1 cellular context compared by ENCODE assay signal in the genomic region with DNA sequence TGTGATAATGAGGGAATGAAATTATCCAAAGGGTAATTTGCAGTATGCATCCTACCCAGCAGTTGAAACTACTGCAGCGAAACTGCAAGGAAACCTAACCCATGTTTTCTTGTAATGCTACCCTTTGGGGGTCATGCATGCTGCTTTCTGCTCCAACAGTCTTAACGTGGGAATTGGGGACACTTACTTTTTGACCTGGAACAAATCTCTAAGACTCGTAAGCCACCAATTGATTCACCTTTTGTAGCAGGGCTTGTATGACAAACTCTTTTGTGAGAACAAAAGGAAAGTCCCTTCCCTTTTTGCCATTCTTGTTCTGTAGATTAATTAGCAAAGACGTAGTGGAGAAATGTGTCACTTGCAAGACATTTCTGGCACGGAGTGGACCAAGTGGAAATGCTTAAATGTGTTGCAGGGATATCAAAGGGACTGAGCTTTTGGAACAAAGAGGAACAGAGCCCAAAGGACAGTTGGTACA.
TF ChIP-seq lines count a peak whose summit lies in the region.

No MANE protein-coding gene starts in this region.

TF ChIP-seq in GM12878, 131 proteins besides CTCF, POLR2A, EP300 and RAD21 (continues in another document):
- TF ChIP-seq BCLAF1 (IDR thresholded peaks at IDR 0.05), result no peak
- TF ChIP-seq SREBF1 (IDR thresholded peaks at IDR 0.05; ENCODE audit: low read length), result no peak
- TF ChIP-seq ZNF217 (IDR thresholded peaks at IDR 0.05), result no peak
- no peak for TF ChIP-seq RCOR1 (conservative IDR thresholded peaks at IDR 0.05; ENCODE audit: low read depth, low read length)
- TF ChIP-seq KDM1A (IDR thresholded peaks at IDR 0.05; ENCODE audit: borderline replicate concordance), result no peak
- peak; percentile 69 for TF ChIP-seq NFIC (IDR thresholded peaks at IDR 0.05; ENCODE audit: low read depth, low read length)
- TF ChIP-seq, protein P1, sequence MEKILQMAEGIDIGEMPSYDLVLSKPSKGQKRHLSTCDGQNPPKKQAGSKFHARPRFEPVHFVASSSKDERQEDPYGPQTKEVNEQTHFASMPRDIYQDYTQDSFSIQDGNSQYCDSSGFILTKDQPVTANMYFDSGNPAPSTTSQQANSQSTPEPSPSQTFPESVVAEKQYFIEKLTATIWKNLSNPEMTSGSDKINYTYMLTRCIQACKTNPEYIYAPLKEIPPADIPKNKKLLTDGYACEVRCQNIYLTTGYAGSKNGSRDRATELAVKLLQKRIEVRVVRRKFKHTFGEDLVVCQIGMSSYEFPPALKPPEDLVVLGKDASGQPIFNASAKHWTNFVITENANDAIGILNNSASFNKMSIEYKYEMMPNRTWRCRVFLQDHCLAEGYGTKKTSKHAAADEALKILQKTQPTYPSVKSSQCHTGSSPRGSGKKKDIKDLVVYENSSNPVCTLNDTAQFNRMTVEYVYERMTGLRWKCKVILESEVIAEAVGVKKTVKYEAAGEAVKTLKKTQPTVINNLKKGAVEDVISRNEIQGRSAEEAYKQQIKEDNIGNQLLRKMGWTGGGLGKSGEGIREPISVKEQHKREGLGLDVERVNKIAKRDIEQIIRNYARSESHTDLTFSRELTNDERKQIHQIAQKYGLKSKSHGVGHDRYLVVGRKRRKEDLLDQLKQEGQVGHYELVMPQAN (conservative IDR thresholded peaks at IDR 0.05), result no peak
- TF ChIP-seq WRNIP1 (IDR thresholded peaks at IDR 0.05; ENCODE audit: borderline replicate concordance, low read depth, low read length), result no peak
- TF ChIP-seq ZBTB40 (IDR thresholded peaks at IDR 0.05; ENCODE audit: borderline replicate concordance), result no peak
- TF ChIP-seq STAT3 (IDR thresholded peaks at IDR 0.05; ENCODE audit: low read depth, low read length), result no peak
- TF ChIP-seq BHLHE40 (IDR thresholded peaks at IDR 0.05; ENCODE audit: borderline replicate concordance in 1 of 2, low read depth in 2 of 2, low read length in 1 of 2), result peak in 1 of 2 experiments; percentile 9; a peak in 1 of 4 replicates
- TF ChIP-seq, protein P2, sequence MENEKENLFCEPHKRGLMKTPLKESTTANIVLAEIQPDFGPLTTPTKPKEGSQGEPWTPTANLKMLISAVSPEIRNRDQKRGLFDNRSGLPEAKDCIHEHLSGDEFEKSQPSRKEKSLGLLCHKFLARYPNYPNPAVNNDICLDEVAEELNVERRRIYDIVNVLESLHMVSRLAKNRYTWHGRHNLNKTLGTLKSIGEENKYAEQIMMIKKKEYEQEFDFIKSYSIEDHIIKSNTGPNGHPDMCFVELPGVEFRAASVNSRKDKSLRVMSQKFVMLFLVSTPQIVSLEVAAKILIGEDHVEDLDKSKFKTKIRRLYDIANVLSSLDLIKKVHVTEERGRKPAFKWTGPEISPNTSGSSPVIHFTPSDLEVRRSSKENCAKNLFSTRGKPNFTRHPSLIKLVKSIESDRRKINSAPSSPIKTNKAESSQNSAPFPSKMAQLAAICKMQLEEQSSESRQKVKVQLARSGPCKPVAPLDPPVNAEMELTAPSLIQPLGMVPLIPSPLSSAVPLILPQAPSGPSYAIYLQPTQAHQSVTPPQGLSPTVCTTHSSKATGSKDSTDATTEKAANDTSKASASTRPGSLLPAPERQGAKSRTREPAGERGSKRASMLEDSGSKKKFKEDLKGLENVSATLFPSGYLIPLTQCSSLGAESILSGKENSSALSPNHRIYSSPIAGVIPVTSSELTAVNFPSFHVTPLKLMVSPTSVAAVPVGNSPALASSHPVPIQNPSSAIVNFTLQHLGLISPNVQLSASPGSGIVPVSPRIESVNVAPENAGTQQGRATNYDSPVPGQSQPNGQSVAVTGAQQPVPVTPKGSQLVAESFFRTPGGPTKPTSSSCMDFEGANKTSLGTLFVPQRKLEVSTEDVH (IDR thresholded peaks at IDR 0.05; ENCODE audit: low read depth, partially characterized antibody), result no peak
- peak; percentile 50 for TF ChIP-seq SMAD1 (IDR thresholded peaks at IDR 0.05; ENCODE audit: low read depth, partially characterized antibody)
- peak; percentile 62; the same call in 1 of the 2 replicates for TF ChIP-seq GATAD2B (conservative IDR thresholded peaks at IDR 0.05; ENCODE audit: low read depth)
- TF ChIP-seq YY1 (IDR thresholded peaks at IDR 0.05; ENCODE audit: low read depth, low read length), result no peak
- TF ChIP-seq POU2F2 (IDR thresholded peaks at IDR 0.05; ENCODE audit: borderline replicate concordance, low read depth, low read length), result no peak
- TF ChIP-seq BCL11A (IDR thresholded peaks at IDR 0.05; ENCODE audit: low read depth, low read length), result peak; percentile 75
- TF ChIP-seq, protein P3, sequence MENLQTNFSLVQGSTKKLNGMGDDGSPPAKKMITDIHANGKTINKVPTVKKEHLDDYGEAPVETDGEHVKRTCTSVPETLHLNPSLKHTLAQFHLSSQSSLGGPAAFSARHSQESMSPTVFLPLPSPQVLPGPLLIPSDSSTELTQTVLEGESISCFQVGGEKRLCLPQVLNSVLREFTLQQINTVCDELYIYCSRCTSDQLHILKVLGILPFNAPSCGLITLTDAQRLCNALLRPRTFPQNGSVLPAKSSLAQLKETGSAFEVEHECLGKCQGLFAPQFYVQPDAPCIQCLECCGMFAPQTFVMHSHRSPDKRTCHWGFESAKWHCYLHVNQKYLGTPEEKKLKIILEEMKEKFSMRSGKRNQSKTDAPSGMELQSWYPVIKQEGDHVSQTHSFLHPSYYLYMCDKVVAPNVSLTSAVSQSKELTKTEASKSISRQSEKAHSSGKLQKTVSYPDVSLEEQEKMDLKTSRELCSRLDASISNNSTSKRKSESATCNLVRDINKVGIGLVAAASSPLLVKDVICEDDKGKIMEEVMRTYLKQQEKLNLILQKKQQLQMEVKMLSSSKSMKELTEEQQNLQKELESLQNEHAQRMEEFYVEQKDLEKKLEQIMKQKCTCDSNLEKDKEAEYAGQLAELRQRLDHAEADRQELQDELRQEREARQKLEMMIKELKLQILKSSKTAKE (IDR thresholded peaks at IDR 0.05; ENCODE audit: low read depth, poor library complexity, severe bottlenecking), result no peak
- TF ChIP-seq NFYA (IDR thresholded peaks at IDR 0.05; ENCODE audit: borderline replicate concordance, low read depth, low read length), result no peak
- no peak for TF ChIP-seq SIN3A (IDR thresholded peaks at IDR 0.05; ENCODE audit: low read depth, low read length)
- TF ChIP-seq, protein P4, sequence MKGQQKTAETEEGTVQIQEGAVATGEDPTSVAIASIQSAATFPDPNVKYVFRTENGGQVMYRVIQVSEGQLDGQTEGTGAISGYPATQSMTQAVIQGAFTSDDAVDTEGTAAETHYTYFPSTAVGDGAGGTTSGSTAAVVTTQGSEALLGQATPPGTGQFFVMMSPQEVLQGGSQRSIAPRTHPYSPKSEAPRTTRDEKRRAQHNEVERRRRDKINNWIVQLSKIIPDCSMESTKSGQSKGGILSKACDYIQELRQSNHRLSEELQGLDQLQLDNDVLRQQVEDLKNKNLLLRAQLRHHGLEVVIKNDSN (IDR thresholded peaks at IDR 0.05; ENCODE audit: borderline replicate concordance, extremely low read length, insufficient read depth, low read depth, low read length), result no peak
- no peak; the same call in 1 of the 2 replicates for TF ChIP-seq PML (IDR thresholded peaks at IDR 0.05; ENCODE audit: low read length)
- no peak for TF ChIP-seq PAX8 (IDR thresholded peaks at IDR 0.05)
- TF ChIP-seq IRF4 (IDR thresholded peaks at IDR 0.05; ENCODE audit: low read depth, low read length), result no peak; the same call in 1 of the 2 replicates
- TF ChIP-seq PAX5 (IDR thresholded peaks at IDR 0.05; ENCODE audit: borderline replicate concordance, low read depth, low read length), result peak; percentile 77
- TF ChIP-seq TAF1 (IDR thresholded peaks at IDR 0.05; ENCODE audit: borderline replicate concordance, low read depth, low read length), result no peak
- TF ChIP-seq KLF5 (IDR thresholded peaks at IDR 0.05; ENCODE audit: partially characterized antibody), result no peak
- TF ChIP-seq POLR2AphosphoS5 (IDR thresholded peaks at IDR 0.05; ENCODE audit: low read length), result peak; percentile 74
- no peak for TF ChIP-seq SMARCA5 (IDR thresholded peaks at IDR 0.05)
- TF ChIP-seq MYB (IDR thresholded peaks at IDR 0.05; ENCODE audit: borderline replicate concordance, low read depth, low read length), result no peak
- TF ChIP-seq ZNF622 (IDR thresholded peaks at IDR 0.05), result no peak
- TF ChIP-seq BRCA1 (IDR thresholded peaks at IDR 0.05; ENCODE audit: low read depth, low read length), result no peak
- TF ChIP-seq, protein P5, sequence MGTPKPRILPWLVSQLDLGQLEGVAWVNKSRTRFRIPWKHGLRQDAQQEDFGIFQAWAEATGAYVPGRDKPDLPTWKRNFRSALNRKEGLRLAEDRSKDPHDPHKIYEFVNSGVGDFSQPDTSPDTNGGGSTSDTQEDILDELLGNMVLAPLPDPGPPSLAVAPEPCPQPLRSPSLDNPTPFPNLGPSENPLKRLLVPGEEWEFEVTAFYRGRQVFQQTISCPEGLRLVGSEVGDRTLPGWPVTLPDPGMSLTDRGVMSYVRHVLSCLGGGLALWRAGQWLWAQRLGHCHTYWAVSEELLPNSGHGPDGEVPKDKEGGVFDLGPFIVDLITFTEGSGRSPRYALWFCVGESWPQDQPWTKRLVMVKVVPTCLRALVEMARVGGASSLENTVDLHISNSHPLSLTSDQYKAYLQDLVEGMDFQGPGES (IDR thresholded peaks at IDR 0.05), result no peak
- peak; percentile 78 for TF ChIP-seq IKZF1 (conservative IDR thresholded peaks at IDR 0.05)
- no peak for TF ChIP-seq ZBTB33 (IDR thresholded peaks at IDR 0.05)
- peak; percentile 60; the same call in 1 of the 2 replicates for TF ChIP-seq EED (IDR thresholded peaks at IDR 0.05; ENCODE audit: low read depth)
- no peak for TF ChIP-seq RBBP5 (conservative IDR thresholded peaks at IDR 0.05)
- TF ChIP-seq ATF7 (IDR thresholded peaks at IDR 0.05; ENCODE audit: low read depth), result peak; percentile 73
- TF ChIP-seq, protein P6, sequence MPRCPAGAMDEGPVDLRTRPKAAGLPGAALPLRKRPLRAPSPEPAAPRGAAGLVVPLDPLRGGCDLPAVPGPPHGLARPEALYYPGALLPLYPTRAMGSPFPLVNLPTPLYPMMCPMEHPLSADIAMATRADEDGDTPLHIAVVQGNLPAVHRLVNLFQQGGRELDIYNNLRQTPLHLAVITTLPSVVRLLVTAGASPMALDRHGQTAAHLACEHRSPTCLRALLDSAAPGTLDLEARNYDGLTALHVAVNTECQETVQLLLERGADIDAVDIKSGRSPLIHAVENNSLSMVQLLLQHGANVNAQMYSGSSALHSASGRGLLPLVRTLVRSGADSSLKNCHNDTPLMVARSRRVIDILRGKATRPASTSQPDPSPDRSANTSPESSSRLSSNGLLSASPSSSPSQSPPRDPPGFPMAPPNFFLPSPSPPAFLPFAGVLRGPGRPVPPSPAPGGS (IDR thresholded peaks at IDR 0.05; ENCODE audit: borderline replicate concordance, insufficient read depth, low read depth, low read length, poor library complexity, severe bottlenecking), result peak; percentile 29
